19 cellular contexts compared by ENCODE assay signal in genomic region chr21:16865612-16866011, GRCh38.
"Had no signal": no experiment of that assay in that cellular context is flagged by ENCODE, and none has a peak within 500 bp of the region (broad histone marks: within the 10 kb centered on the region; RNA-seq: fewer than 3 reads in every experiment).

No MANE protein-coding gene starts in this region.

- ATAC-seq: activated CD4-positive, CD25-positive, alpha-beta regulatory T cell treated with anti-CD3 and anti-CD28 coated beads, Interleukin-2, amount 50 U/mL, for 24 hours; activated naive CD8-positive, alpha-beta T cell treated with anti-CD3 and anti-CD28 coated beads, Interleukin-2, amount 50 U/mL, for 24 hours; left ventricle myocardium superior; psoas muscle; right cardiac atrium; stimulated activated effector memory CD8-positive, alpha-beta T cell treated with anti-CD3 and anti-CD28 coated beads, Interleukin-12 subunit alpha, Interleukin-12 subunit beta, amount 100 ng/mL, for 72 hours had no signal

- DNase-seq: activated CD4-positive, alpha-beta T cell treated with anti-CD3 and anti-CD28 coated beads, Interleukin-2, amount 50 U/mL, for 1 hour; activated CD8-positive, alpha-beta memory T cell treated with anti-CD3 and anti-CD28 coated beads for 24 hours; activated CD8-positive, alpha-beta memory T cell treated with anti-CD3 and anti-CD28 coated beads, Interleukin-2, amount 50 U/mL, for 48 hours; activated effector memory CD4-positive, alpha-beta T cell treated with Interleukin-2 at 50 U/mL for 16 hours; activated naive CD4-positive, alpha-beta T cell treated with anti-CD3 and anti-CD28 coated beads, Interleukin-2, amount 10 ng/mL, durations not matched to agents 7 days and 5 days; activated naive CD8-positive, alpha-beta T cell treated with anti-CD3 and anti-CD28 coated beads, Interleukin-2, amount 50 U/mL, for 24 hours; activated T-cell treated with anti-CD3 and anti-CD28 coated beads, Interleukin-2, amount 50 U/mL, for 48 hours; endodermal cell; immature natural killer cell; left ventricle myocardium superior; naive B cell; psoas muscle; right cardiac atrium; stimulated activated CD4-positive, alpha-beta T cell treated with anti-CD3 and anti-CD28 coated beads, Interleukin-4, amount 100 ng/mL, for 24 hours; stomach; T1000; testis had no signal
